ENCODE assay signal across 27 cellular contexts in the genomic region with DNA sequence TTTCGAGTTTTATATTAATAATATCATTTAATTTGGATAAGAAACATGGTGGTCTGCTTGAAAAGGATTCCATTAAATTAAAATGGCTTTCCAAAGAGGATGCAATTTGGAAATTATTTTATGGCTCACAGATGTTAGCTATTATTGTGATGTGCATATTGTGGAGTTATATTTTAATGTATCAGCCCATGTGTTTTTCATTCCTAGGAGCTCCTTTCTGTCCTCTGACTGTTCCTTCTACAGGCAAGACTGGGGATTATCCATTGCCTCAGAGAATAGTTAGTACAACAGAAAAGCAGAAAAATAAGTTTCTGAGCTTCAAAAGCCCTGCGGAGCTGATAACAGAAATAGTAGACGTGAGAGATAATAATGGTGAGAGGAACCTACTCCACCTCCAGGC.
"Had no signal": no experiment of that assay in that cellular context is flagged by ENCODE, and none has a peak within 500 bp of the region (broad histone marks: within the 10 kb centered on the region; RNA-seq: fewer than 3 reads in every experiment).

No MANE protein-coding gene starts in this region.

- H3K27me3 ChIP-seq: colonic mucosa, esophagus squamous epithelium, gastrocnemius medialis, neutrophil, pancreas, right lobe of liver, stomach, tibial nerve, upper lobe of left lung had no signal

- H3K4me3 Mint-ChIP-seq: central memory CD8-positive, alpha-beta T cell; dendritic cell treated with granulocyte-macrophage colony-stimulating factor and Interleukin-4, amounts not matched to agents 40 ng/mL and 50 ng/mL, for 4 days; endodermal cell; natural killer cell; neural crest cell had no signal

- H3K27ac ChIP-seq: colonic mucosa, esophagus squamous epithelium, gastrocnemius medialis, lower lobe of right lung, neutrophil, pancreas, right lobe of liver, stomach, thoracic aorta, tibial nerve, upper lobe of left lung had no signal

- H3K4me1 ChIP-seq: colonic mucosa, esophagus squamous epithelium, gastrocnemius medialis, lower lobe of right lung, pancreas, right lobe of liver, stomach, upper lobe of left lung had no signal

- H3K9me3 ChIP-seq: colonic mucosa, esophagus squamous epithelium, gastrocnemius medialis, lower lobe of right lung, neutrophil, pancreas, right lobe of liver, stomach, thoracic aorta, tibial nerve, upper lobe of left lung had no signal

- H3K36me3 Mint-ChIP-seq: natural killer cell had no signal

- H3K9me3 Mint-ChIP-seq: dendritic cell treated with granulocyte-macrophage colony-stimulating factor and Interleukin-4, amounts not matched to agents 40 ng/mL and 50 ng/mL, for 4 days; endodermal cell had no signal

- H3K4me3 ChIP-seq: colonic mucosa, esophagus squamous epithelium, gastrocnemius medialis, lower lobe of right lung, pancreas, right lobe of liver, stomach, thoracic aorta, tibial nerve, upper lobe of left lung had no signal

- H3K27me3 Mint-ChIP-seq: central memory CD8-positive, alpha-beta T cell; dendritic cell treated with granulocyte-macrophage colony-stimulating factor and Interleukin-4, amounts not matched to agents 40 ng/mL and 50 ng/mL, for 4 days had no signal

- ATAC-seq: gastrocnemius medialis, lower lobe of right lung, natural killer cell, pancreas, right lobe of liver had no signal

- DNase-seq: colonic mucosa; effector CD8-positive, alpha-beta T cell; endodermal cell; erythroblast; esophagus squamous epithelium; gastrocnemius medialis; head of caudate nucleus; left ventricle myocardium superior; lower lobe of right lung; natural killer cell; pancreas; right lobe of liver; small intestine; stimulated activated CD4-positive, alpha-beta T cell treated with anti-CD3 and anti-CD28 coated beads, Interleukin-12 subunit alpha, Interleukin-12 subunit beta, amount 100 ng/mL, for 4 hours; stimulated activated CD4-positive, alpha-beta T cell treated with anti-CD3 and anti-CD28 coated beads, Interleukin-1b, Interleukin-23, amount 100 ng/mL, for 48 hours; stimulated activated CD4-positive, alpha-beta T cell treated with anti-CD3 and anti-CD28 coated beads, Interleukin-4, amount 100 ng/mL, for 1 hour; stimulated activated CD8-positive, alpha-beta memory T cell treated with anti-CD3 and anti-CD28 coated beads, Interleukin-4, amount 100 ng/mL, for 48 hours; stimulated activated naive CD4-positive, alpha-beta T cell treated with Interleukin-2 at 50 U/mL for 16 hours; stomach; substantia nigra; upper lobe of left lung had no signal

- H3K36me3 ChIP-seq: colonic mucosa, esophagus squamous epithelium, gastrocnemius medialis, lower lobe of right lung, neutrophil, pancreas, right lobe of liver, stomach, thoracic aorta, tibial nerve, upper lobe of left lung had no signal

- H3K4me1 Mint-ChIP-seq: central memory CD8-positive, alpha-beta T cell; endodermal cell; natural killer cell had no signal

- H3K27ac Mint-ChIP-seq: dendritic cell treated with granulocyte-macrophage colony-stimulating factor and Interleukin-4, amounts not matched to agents 40 ng/mL and 50 ng/mL, for 4 days; endodermal cell; natural killer cell had no signal
